Comparison of ENCODE assay signal across 8 cellular contexts in genomic region chr6:148761532-148761951, GRCh38. TPM values are rescaled to one million over a fixed set of nuclear protein-coding genes. Genes with fewer than 3 reads are reported as not detected.
A peak's percentile ranks its signal among the peaks of the same experiment; 100 is the strongest.
DNase-seq lines count a peak whose midpoint lies in the region; ATAC-seq and TF ChIP-seq lines count a peak whose summit lies in the region.

No MANE protein-coding gene starts in this region.

- no peak for TF ChIP-seq CTCF in AG04450 (IDR thresholded peaks at IDR 0.05; ENCODE audit: low read depth, low read length)
- no peak for TF ChIP-seq CTCF in transverse colon (IDR thresholded peaks at IDR 0.05)

- no peaks in the 10 kb centered on the region for H3K9me3 ChIP-seq in AG04450 (ENCODE audit: control insufficient read depth, insufficient read depth, low read length)
- H3K9me3 ChIP-seq in transverse colon = no peaks in the 10 kb centered on the region

- peak; percentile 1 for ATAC-seq in HG03135 (IDR thresholded peaks at IDR 0.05; ENCODE audit: unreplicated experiment)

- H3K27ac ChIP-seq in AG04450 (ENCODE audit: low read depth, low read length) = peak overlapping the region; percentile 87
- H3K27ac ChIP-seq in transverse colon = peak overlapping the region; percentile 77 to 85 (median 78)

- CTCF ChIA-PET in AG04450 (lab: Charles Lee) = interaction anchor here (0.7 to 1.1 kb wide), 2 partner anchors 12 to 265 kb away, joined by 3 read pairs; no protein-coding TSS in a partner anchor

- H3K4me1 Mint-ChIP-seq in activated naive CD8-positive, alpha-beta T cell treated with anti-CD3 and anti-CD28 coated beads for 36 hours = peaks cover 50% of the 10 kb centered on the region

- peak overlapping the region; percentile 45 for H3K4me3 ChIP-seq in AG04450 (ENCODE audit: low read depth, low read length)
- H3K4me3 ChIP-seq in transverse colon = peak overlapping the region in 2 of 4 donors; percentile 6 to 26

- H3K27me3 ChIP-seq in AG04450 (ENCODE audit: control insufficient read depth, insufficient read depth, low read length) (no peaks in the 10 kb centered on the region), transverse colon (no peaks in the 10 kb centered on the region)

- POLR2A ChIA-PET in AG04450 (lab: Yijun Ruan, JAX) = interaction anchor here (0.6 to 1.3 kb wide), 3 partner anchors 14 to 123 kb away, joined by 3 to 4 read pairs (median 3); no protein-coding TSS in a partner anchor

- peaks cover 2% of the 10 kb centered on the region for H3K9me3 Mint-ChIP-seq in activated naive CD8-positive, alpha-beta T cell treated with anti-CD3 and anti-CD28 coated beads for 36 hours

- H3K36me3 ChIP-seq in transverse colon = no peaks in the 10 kb centered on the region

- H3K27ac Mint-ChIP-seq in activated naive CD8-positive, alpha-beta T cell treated with anti-CD3 and anti-CD28 coated beads for 36 hours = peak overlapping the region; percentile 80

- 17 to 39% methylated on average over 1 to 7 of the region's 7 CpGs for WGBS in transverse colon (ENCODE audit: low coverage in 1 of 2), 2 donors

- H3K27me3 Mint-ChIP-seq in activated naive CD8-positive, alpha-beta T cell treated with anti-CD3 and anti-CD28 coated beads for 36 hours = peaks cover 11% of the 10 kb centered on the region

- peak overlapping the region; percentile 40 for H3K4me3 Mint-ChIP-seq in activated naive CD8-positive, alpha-beta T cell treated with anti-CD3 and anti-CD28 coated beads for 36 hours

- no peaks in the 10 kb centered on the region for H3K36me3 Mint-ChIP-seq in activated naive CD8-positive, alpha-beta T cell treated with anti-CD3 and anti-CD28 coated beads for 36 hours

- H3K4me1 ChIP-seq in transverse colon = peaks cover 5 to 40% (median 19%) of the 10 kb centered on the region in 4 donors

- in situ Hi-C loops in transverse colon (cut with MboI; ENCODE audit: low pct_ligation_motif_present in 1 of 4, low pct_unique_long_range_greater_than_20kb in 1 of 4, low sequenced_read_pairs in 3 of 4) = no loop called here

- intact Hi-C loops in transverse colon (cut with DNase I; ENCODE audit: low total_unique reads) = no loop called here

- no peak for TF ChIP-seq EP300 in transverse colon (IDR thresholded peaks at IDR 0.05; ENCODE audit: low read depth)

- TF ChIP-seq POLR2A in transverse colon (IDR thresholded peaks at IDR 0.05) = no peak

- DNase-seq in AG04450 (ENCODE audit: low read depth, low spot score) (no peak), kidney tubule cell (ENCODE audit: low spot score) (peak; percentile 9), transverse colon (peak; percentile 30), NCI-H2107 (lab: John Stamatoyannopoulos, UW) (no peak), NCI-H146 (lab: John Stamatoyannopoulos, UW) (no peak), NCI-H128 (lab: John Stamatoyannopoulos, UW; ENCODE audit: unreplicated experiment) (no peak)
- DNase-seq in activated naive CD8-positive, alpha-beta T cell treated with anti-CD3 and anti-CD28 coated beads for 36 hours = peak; percentile 26

RNA-seq across cellular contexts. Expression of gene UST, which starts 14.7 kb away (rescaled TPM):
- polyA plus RNA-seq in AG04450 (2011; rRNA removed) = 18.6 and 21.4 TPM in 2 replicates
- 15.2 and 20.6 TPM in 2 replicates for polyA minus RNA-seq in AG04450 (2011; rRNA and poly(A)+ RNA removed)
- total RNA-seq in activated naive CD8-positive, alpha-beta T cell treated with anti-CD3 and anti-CD28 coated beads for 36 hours = under 1 TPM; 0.82 to 0.89 TPM
- total RNA-seq in transverse colon = 1 to 10 TPM; 4.8 to 9.0 (median 7.8) TPM

Comparison
In these comparisons a context has a peak if more than half of its experiments do, and no peak if none do; other contexts are left out.
1. DNase-seq: peak in activated naive CD8-positive, alpha-beta T cell treated with anti-CD3 and anti-CD28 coated beads for 36 hours (single experiment), kidney tubule cell (single experiment) and transverse colon (single experiment); none in AG04450 (single experiment), NCI-H2107 (single experiment), NCI-H146 (single experiment) and NCI-H128 (single experiment).